In genomic region chr10:133115453-133115842, GRCh38 we compare ENCODE assay signal across 22 cellular contexts. TPM values are rescaled to one million over a fixed set of nuclear protein-coding genes. Genes with fewer than 3 reads are reported as not detected.
DNase-seq lines count a peak whose midpoint lies in the region; ATAC-seq, FAIRE-seq and TF ChIP-seq lines count a peak whose summit lies in the region.
"Had no signal": no experiment of that assay in that cellular context is flagged by ENCODE, and none has a peak within 500 bp of the region (broad histone marks: within the 10 kb centered on the region; RNA-seq: fewer than 3 reads in every experiment).

No MANE protein-coding gene starts in this region.

- TF ChIP-seq CTCF in H1 (IDR thresholded peaks at IDR 0.05; ENCODE audit: control extremely low read depth in 1 of 3, insufficient read depth in 1 of 3, low read depth in 1 of 3, low read length in 3 of 3) (peak; percentile 2 to 10 (median 3); a peak in 2 of 4 replicates), GM10266 (IDR thresholded peaks at IDR 0.05; ENCODE audit: control insufficient read depth, insufficient read depth, low read depth, missing control alignments) (no peak)

- H3K79me1 ChIP-seq in H1 (ENCODE audit: low read depth, low read length) = no peaks in the 10 kb centered on the region

- no peak for TF ChIP-seq POLR2A in H1 (IDR thresholded peaks at IDR 0.05; ENCODE audit: control extremely low read depth in 1 of 2, low read depth in 2 of 2, low read length in 2 of 2)

- POLR2A ChIA-PET in activated naive CD8-positive, alpha-beta T cell treated with anti-CD3 and anti-CD28 coated beads, Interleukin-2, amount 10 ng/mL, durations not matched to agents 7 days and 5 days (lab: Charles Lee) = no interaction called here
- POLR2A ChIA-PET in H1 (lab: Charles Lee; ENCODE audit: partially characterized antibody) = no interaction called here

- H3K9me3 Mint-ChIP-seq in activated naive CD8-positive, alpha-beta T cell treated with anti-CD3 and anti-CD28 coated beads, Interleukin-2, amount 10 ng/mL, durations not matched to agents 7 days and 5 days = peaks cover 11% of the 10 kb centered on the region
- H3K9me3 Mint-ChIP-seq in activated naive CD8-positive, alpha-beta T cell treated with anti-CD3 and anti-CD28 coated beads for 36 hours = no peaks in the 10 kb centered on the region
- peaks cover 11 to 12% of the 10 kb centered on the region in 2 donors for H3K9me3 Mint-ChIP-seq in stimulated activated naive CD8-positive, alpha-beta T cell treated with anti-CD3 and anti-CD28 coated beads, Interleukin-15, amount 100 ng/mL, for 72 hours
- H3K9me3 Mint-ChIP-seq: CD8-positive, alpha-beta T cell had no signal

- no peak overlapping the region; the same call in 1 of the 2 replicates for H3K18ac ChIP-seq in H1 (ENCODE audit: extremely low read depth, low read length)

- no peak overlapping the region for H2BK12ac ChIP-seq in H1 (ENCODE audit: low read depth, low read length)

- no peak overlapping the region for H3K4me3 Mint-ChIP-seq in activated naive CD8-positive, alpha-beta T cell treated with anti-CD3 and anti-CD28 coated beads, Interleukin-2, amount 10 ng/mL, durations not matched to agents 7 days and 5 days
- H3K4me3 Mint-ChIP-seq in activated naive CD8-positive, alpha-beta T cell treated with anti-CD3 and anti-CD28 coated beads for 36 hours = no peak overlapping the region
- H3K4me3 Mint-ChIP-seq in stimulated activated naive CD8-positive, alpha-beta T cell treated with anti-CD3 and anti-CD28 coated beads, Interleukin-15, amount 100 ng/mL, for 72 hours = no peak overlapping the region
- H3K4me3 Mint-ChIP-seq: CD8-positive, alpha-beta T cell had no signal

- CTCF ChIA-PET in H1 (lab: Charles Lee; ENCODE audit: partially characterized antibody) = interaction anchor here (1.0 to 4.7 kb wide), 4 partner anchors 8 to 24 kb away, joined by 3 to 19 read pairs (median 4); no protein-coding TSS in a partner anchor

- no peak overlapping the region for H2BK20ac ChIP-seq in H1 (ENCODE audit: low read length)

- ATAC-seq in activated naive CD8-positive, alpha-beta T cell treated with anti-CD3 and anti-CD28 coated beads, Interleukin-2, amount 10 ng/mL, durations not matched to agents 7 days and 5 days (ENCODE audit: low read depth) = no peak
- ATAC-seq in sciatic nerve (peak; percentile 17), HG02678 (IDR thresholded peaks at IDR 0.05; ENCODE audit: unreplicated experiment) (no peak)
- peak; percentile 32 for ATAC-seq in stimulated activated naive CD8-positive, alpha-beta T cell treated with anti-CD3 and anti-CD28 coated beads, Interleukin-15, amount 100 ng/mL, for 72 hours
- ATAC-seq: CD8-positive, alpha-beta T cell; GM12878 had no signal

- H4K91ac ChIP-seq in H1 (replicated peaks; ENCODE audit: insufficient read length, low read length) = no peak overlapping the region

- H3K9ac ChIP-seq in H1 (replicated peaks in 1 of 4; ENCODE audit: extremely low read depth in 1 of 4, low read depth in 3 of 4, low read length in 3 of 4) = no peak overlapping the region
- H3K9ac ChIP-seq: BLaER1 had no signal

- no peak overlapping the region for H3K4me2 ChIP-seq in H1 (ENCODE audit: insufficient read depth in 1 of 2, low read depth in 2 of 2, low read length in 2 of 2)
- H3K4me2 ChIP-seq: BLaER1 had no signal

- no peaks in the 10 kb centered on the region for H3K36me3 Mint-ChIP-seq in activated naive CD8-positive, alpha-beta T cell treated with anti-CD3 and anti-CD28 coated beads, Interleukin-2, amount 10 ng/mL, durations not matched to agents 7 days and 5 days
- H3K36me3 Mint-ChIP-seq in activated naive CD8-positive, alpha-beta T cell treated with anti-CD3 and anti-CD28 coated beads for 36 hours = no peaks in the 10 kb centered on the region
- H3K36me3 Mint-ChIP-seq: CD8-positive, alpha-beta T cell had no signal

- no peak overlapping the region for H4K8ac ChIP-seq in H1 (ENCODE audit: extremely low read depth, insufficient read depth, low read length)

- DNase-seq in activated naive CD8-positive, alpha-beta T cell treated with anti-CD3 and anti-CD28 coated beads, Interleukin-2, amount 10 ng/mL, durations not matched to agents 7 days and 5 days = peak; percentile 15
- no peak for DNase-seq in activated naive CD8-positive, alpha-beta T cell treated with anti-CD3 and anti-CD28 coated beads for 36 hours
- DNase-seq in H1 (ENCODE audit: low read depth in 1 of 2, low spot score in 2 of 2) (no peak), sciatic nerve (ENCODE audit: low spot score) (no peak), GM10266 (ENCODE audit: extremely low spot score) (no peak), NCI-H1092 (lab: John Stamatoyannopoulos, UW) (no peak)
- DNase-seq in stimulated activated naive CD8-positive, alpha-beta T cell treated with anti-CD3 and anti-CD28 coated beads, Interleukin-15, amount 100 ng/mL, for 72 hours = no peak
- DNase-seq: 8988T; Calu3; CD8-positive, alpha-beta T cell; DMS79 treated with DMSO at 0.1 percent for 48 hours; GF-D8; GOT3 had no signal

- no peaks in the 10 kb centered on the region for H3K23me2 ChIP-seq in H1 (ENCODE audit: low read depth, low read length)

- no peaks in the 10 kb centered on the region for H3K27me3 ChIP-seq in H1 (replicated peaks in 1 of 4; ENCODE audit: control insufficient read depth in 3 of 4, extremely low read depth in 1 of 4, insufficient read depth in 3 of 4, low read length in 3 of 4)

- peaks cover 3% of the 10 kb centered on the region in 2 experiments; a peak in 1 of 4 replicates for H3K9me3 ChIP-seq in H1 (ENCODE audit: insufficient read depth in 2 of 2, low read depth in 1 of 2, low read length in 1 of 2)
- H3K9me3 ChIP-seq: HAP-1 had no signal

- no peak overlapping the region for H2BK15ac ChIP-seq in H1 (ENCODE audit: low read length)

- H3K36me3 ChIP-seq in H1 (ENCODE audit: control insufficient read depth in 2 of 4, insufficient read depth in 4 of 4, low read length in 3 of 4) = no peaks in the 10 kb centered on the region
- H3K36me3 ChIP-seq: BLaER1, HAP-1 had no signal

- no peaks in the 10 kb centered on the region for H3K4me1 Mint-ChIP-seq in activated naive CD8-positive, alpha-beta T cell treated with anti-CD3 and anti-CD28 coated beads, Interleukin-2, amount 10 ng/mL, durations not matched to agents 7 days and 5 days
- no peaks in the 10 kb centered on the region for H3K4me1 Mint-ChIP-seq in activated naive CD8-positive, alpha-beta T cell treated with anti-CD3 and anti-CD28 coated beads for 36 hours
- no peaks in the 10 kb centered on the region for H3K4me1 Mint-ChIP-seq in stimulated activated naive CD8-positive, alpha-beta T cell treated with anti-CD3 and anti-CD28 coated beads, Interleukin-15, amount 100 ng/mL, for 72 hours

- no peak overlapping the region for H2BK120ac ChIP-seq in H1 (replicated peaks; ENCODE audit: low read depth, low read length)

- no peak overlapping the region for H2AK5ac ChIP-seq in H1 (ENCODE audit: low read depth, low read length)

- intact Hi-C loops in sciatic nerve (cut with DNase I) = no loop called here

- no peaks in the 10 kb centered on the region for H3K27me3 Mint-ChIP-seq in activated naive CD8-positive, alpha-beta T cell treated with anti-CD3 and anti-CD28 coated beads, Interleukin-2, amount 10 ng/mL, durations not matched to agents 7 days and 5 days
- H3K27me3 Mint-ChIP-seq in activated naive CD8-positive, alpha-beta T cell treated with anti-CD3 and anti-CD28 coated beads for 36 hours = peaks cover 5% of the 10 kb centered on the region
- no peaks in the 10 kb centered on the region for H3K27me3 Mint-ChIP-seq in stimulated activated naive CD8-positive, alpha-beta T cell treated with anti-CD3 and anti-CD28 coated beads, Interleukin-15, amount 100 ng/mL, for 72 hours

- H3K56ac ChIP-seq in H1 (replicated peaks; ENCODE audit: insufficient read length, low read depth, low read length) = no peak overlapping the region

- no peak overlapping the region for H3K4me3 ChIP-seq in H1 (ENCODE audit: extremely low read depth in 1 of 4, insufficient read depth in 2 of 4, low read depth in 3 of 4, low read length in 4 of 4)
- H3K4me3 ChIP-seq: BLaER1, GM12878, HAP-1 had no signal

- no peak overlapping the region for H3K4ac ChIP-seq in H1 (replicated peaks; ENCODE audit: insufficient read length, low read depth, low read length)

- H3K23ac ChIP-seq in H1 (ENCODE audit: insufficient read length) = no peak overlapping the region

- H3K27ac ChIP-seq in H1 (ENCODE audit: low read depth, low read length) = no peak overlapping the region
- H3K27ac ChIP-seq: BLaER1, HL-60 had no signal

- no peaks in the 10 kb centered on the region for H3K79me2 ChIP-seq in H1 (ENCODE audit: control insufficient read depth in 1 of 2, insufficient read depth in 2 of 2, low read length in 2 of 2)

- FAIRE-seq in H1 (lab: Jason Lieb, UNC) = no peak
- FAIRE-seq: GM12878, GM19239 had no signal

- H2BK5ac ChIP-seq in H1 (ENCODE audit: low read depth, low read length) = no peak overlapping the region

- no peak for TF ChIP-seq EP300 in H1 (IDR thresholded peaks at IDR 0.05; ENCODE audit: borderline replicate concordance in 1 of 2, low read depth in 2 of 2, low read length in 2 of 2)

- H2AFZ ChIP-seq in H1 (ENCODE audit: low read length) = no peak overlapping the region

- H4K20me1 ChIP-seq in H1 (replicated peaks in 1 of 2; ENCODE audit: control insufficient read depth in 1 of 2, insufficient read depth in 2 of 2, low read length in 2 of 2) = no peaks in the 10 kb centered on the region
- H4K20me1 ChIP-seq: BLaER1 had no signal

- 91% methylated on average over 11 of the region's 13 CpGs; no CpG with 5 or more reads in 1 of the 2 experiments for WGBS in H1 (ENCODE audit: extremely low coverage in 1 of 2, insufficient coverage in 1 of 2, insufficient read length in 1 of 2, insufficient replicate concordance in 2 of 2, low coverage in 1 of 2, low lambda C conversion rate in 2 of 2, missing lambda C conversion rate in 1 of 2), 2 experiments

- H3K4me1 ChIP-seq in H1 (replicated peaks in 1 of 4; ENCODE audit: control insufficient read depth in 3 of 4, insufficient read depth in 4 of 4, low read length in 3 of 4) = peaks cover 0 to 3% (median 2%) of the 10 kb centered on the region in 4 experiments; a peak in 3 of 7 replicates
- H3K4me1 ChIP-seq: BLaER1, HAP-1 had no signal

- H4K5ac ChIP-seq in H1 (ENCODE audit: insufficient read length, low read depth, low read length) = no peak overlapping the region

- TF ChIP-seq RAD21 in H1 (IDR thresholded peaks at IDR 0.05 in 1 of 2, conservative IDR thresholded peaks at IDR 0.05 in 1 of 2; ENCODE audit: low read depth in 2 of 2, low read length in 2 of 2) = 0 out of 4 replicates have a peak, but pooled peaks of 1 of the 2 experiments have one; percentile 5

- no peak overlapping the region for H3K27ac Mint-ChIP-seq in activated naive CD8-positive, alpha-beta T cell treated with anti-CD3 and anti-CD28 coated beads, Interleukin-2, amount 10 ng/mL, durations not matched to agents 7 days and 5 days
- no peak overlapping the region for H3K27ac Mint-ChIP-seq in activated naive CD8-positive, alpha-beta T cell treated with anti-CD3 and anti-CD28 coated beads for 36 hours
- H3K27ac Mint-ChIP-seq in stimulated activated naive CD8-positive, alpha-beta T cell treated with anti-CD3 and anti-CD28 coated beads, Interleukin-15, amount 100 ng/mL, for 72 hours = peak overlapping the region in 1 of 2 donors; percentile 31
- H3K27ac Mint-ChIP-seq: CD8-positive, alpha-beta T cell had no signal

- no peak overlapping the region for H3K14ac ChIP-seq in H1 (ENCODE audit: insufficient read length)

RNA-seq across cellular contexts. Expression of gene ADGRA1, which starts 27.7 kb away (rescaled TPM):
- total RNA-seq in activated naive CD8-positive, alpha-beta T cell treated with anti-CD3 and anti-CD28 coated beads, Interleukin-2, amount 10 ng/mL, durations not matched to agents 7 days and 5 days = not detected
- total RNA-seq in activated naive CD8-positive, alpha-beta T cell treated with anti-CD3 and anti-CD28 coated beads for 36 hours = not detected
- 0.08 and 0.17 TPM in 2 replicates for total RNA-seq in H1 (2021; fragmentation: NEBNext Ultra II Directional; extraction: Animal tissue kit (Norgen Biotek cat#: 25700))
- polyA plus RNA-seq in H1 (2011; rRNA removed) = 0.21 and 0.24 TPM in 2 replicates
- 0.18 TPM for polyA plus RNA-seq in H1 (2011; cell fraction: cytosol; rRNA removed)
- 0.19 TPM for polyA plus RNA-seq in H1 (2011; cell fraction: nucleus; rRNA removed)
- 0.14 to 0.27 TPM (median 0.23 TPM) in 4 replicates for polyA plus RNA-seq in H1 (2012, experiment 1 of 2)
- polyA plus RNA-seq in H1 (2012, experiment 2 of 2) = 0.13 TPM
- 0.06 TPM for polyA plus RNA-seq in H1 (2013, experiment 1 of 2)
- 0.09 TPM for polyA plus RNA-seq in H1 (2013, experiment 2 of 2)
- 0.07 and 0.09 TPM in 2 replicates for polyA minus RNA-seq in H1 (2011; rRNA and poly(A)+ RNA removed)
- 0.59 TPM for polyA minus RNA-seq in H1 (2011; cell fraction: cytosol; rRNA and poly(A)+ RNA removed)
- 0.30 TPM for polyA minus RNA-seq in H1 (2011; cell fraction: nucleus; rRNA and poly(A)+ RNA removed)
- 0.13 TPM for total RNA-seq in sciatic nerve
- total RNA-seq: Calu3; CD8-positive, alpha-beta T cell; GM12878; HT1080 had no signal
- polyA plus RNA-seq: AG04450, GM12878 had no signal

RNA-seq across cellular contexts. Expression of gene KNDC1, which starts 44.6 kb away (rescaled TPM):
- total RNA-seq in activated naive CD8-positive, alpha-beta T cell treated with anti-CD3 and anti-CD28 coated beads, Interleukin-2, amount 10 ng/mL, durations not matched to agents 7 days and 5 days = under 1 TPM; 0.36 to 0.40 TPM
- not detected for total RNA-seq in activated naive CD8-positive, alpha-beta T cell treated with anti-CD3 and anti-CD28 coated beads for 36 hours
- total RNA-seq in H1 (2021; fragmentation: NEBNext Ultra II Directional; extraction: Animal tissue kit (Norgen Biotek cat#: 25700)) = 16.7 and 19.3 TPM in 2 replicates
- 7.5 and 10.4 TPM in 2 replicates for polyA plus RNA-seq in H1 (2011; rRNA removed)
- polyA plus RNA-seq in H1 (2011; cell fraction: cytosol; rRNA removed) = 8.2 TPM
- 24.2 TPM for polyA plus RNA-seq in H1 (2011; cell fraction: nucleus; rRNA removed)
- 10.6 to 18.0 TPM (median 14.3 TPM) in 4 replicates for polyA plus RNA-seq in H1 (2012, experiment 1 of 2)
- polyA plus RNA-seq in H1 (2012, experiment 2 of 2) = 7.0 TPM
- polyA plus RNA-seq in H1 (2013, experiment 1 of 2) = 6.2 TPM
- polyA plus RNA-seq in H1 (2013, experiment 2 of 2) = 5.8 TPM
- polyA minus RNA-seq in H1 (2011; rRNA and poly(A)+ RNA removed) = 14.2 and 17.3 TPM in 2 replicates
- polyA minus RNA-seq in H1 (2011; cell fraction: cytosol; rRNA and poly(A)+ RNA removed) = 9.8 TPM
- 27.6 TPM for polyA minus RNA-seq in H1 (2011; cell fraction: nucleus; rRNA and poly(A)+ RNA removed)
- total RNA-seq in sciatic nerve = 7.1 TPM
- total RNA-seq: A673; CD8-positive, alpha-beta T cell; HT1080 had no signal

Comparison
In these comparisons a context has a peak if more than half of its experiments do, and no peak if none do; other contexts are left out.
1. ATAC-seq: peak in sciatic nerve (single experiment) and stimulated activated naive CD8-positive, alpha-beta T cell treated with anti-CD3 and anti-CD28 coated beads, Interleukin-15, amount 100 ng/mL, for 72 hours (single experiment); none in activated naive CD8-positive, alpha-beta T cell treated with anti-CD3 and anti-CD28 coated beads, Interleukin-2, amount 10 ng/mL, durations not matched to agents 7 days and 5 days (single experiment) and HG02678 (single experiment).